ENCODE assay signal across 1 cellular context in genomic region chr16:5033256-5034166, GRCh38.
TF ChIP-seq lines count a peak whose summit lies in the region.

TSS of gene NAGPA (minus strand) at chr16:5033935. CDS start at chr16:5033914, 21 bp downstream.

TF ChIP-seq in H1, 55 proteins besides CTCF, POLR2A, EP300 and RAD21:
- TF ChIP-seq BCL11A (IDR thresholded peaks at IDR 0.05; ENCODE audit: low read depth in 2 of 2, low read length in 2 of 2) (no peak), CBX8 (IDR thresholded peaks at IDR 0.05; ENCODE audit: borderline replicate concordance, low read depth, low read length) (no peak), USF2 (IDR thresholded peaks at IDR 0.05; ENCODE audit: low read length) (peak; percentile 100), CREB1 (IDR thresholded peaks at IDR 0.05) (peak; percentile 38), SIRT6 (IDR thresholded peaks at IDR 0.05; ENCODE audit: low read length) (no peak), RXRA (IDR thresholded peaks at IDR 0.05; ENCODE audit: insufficient read depth, low read depth, low read length) (0 out of 2 replicates have a peak, but pooled peaks have one; percentile 65), BRCA1 (IDR thresholded peaks at IDR 0.05; ENCODE audit: low read depth, low read length) (no peak), SP1 (IDR thresholded peaks at IDR 0.05; ENCODE audit: low read depth, low read length) (peak; percentile 14; the same call in 1 of the 2 replicates), MAFK (IDR thresholded peaks at IDR 0.05; ENCODE audit: low read depth, low read length) (no peak), KDM1A (IDR thresholded peaks at IDR 0.05; ENCODE audit: borderline replicate concordance, low read length) (no peak), BACH1 (IDR thresholded peaks at IDR 0.05; ENCODE audit: low read length) (no peak), TCF12 (IDR thresholded peaks at IDR 0.05; ENCODE audit: low read depth, low read length) (peak; percentile 79; the same call in 1 of the 2 replicates), KDM5A (IDR thresholded peaks at IDR 0.05; ENCODE audit: low read length) (peak; percentile 100), SP2 (IDR thresholded peaks at IDR 0.05; ENCODE audit: low read length) (no peak), ASH2L (IDR thresholded peaks at IDR 0.05; ENCODE audit: low read length) (peak; percentile 60), E2F6 (IDR thresholded peaks at IDR 0.05) (no peak), NRF1 (IDR thresholded peaks at IDR 0.05; ENCODE audit: low read depth, low read length) (no peak), CHD2 (IDR thresholded peaks at IDR 0.05; ENCODE audit: low read length) (no peak), SUZ12 (IDR thresholded peaks at IDR 0.05; ENCODE audit: low read length) (no peak), KDM4A (IDR thresholded peaks at IDR 0.05; ENCODE audit: low read depth, low read length, severe bottlenecking) (peak; percentile 88), SAP30 (IDR thresholded peaks at IDR 0.05; ENCODE audit: insufficient read depth, insufficient replicate concordance, low read length) (peak; percentile 61), TEAD4 (IDR thresholded peaks at IDR 0.05; ENCODE audit: low read depth, low read length) (no peak), ZNF274 (IDR thresholded peaks at IDR 0.05; ENCODE audit: borderline replicate concordance, extremely low read depth, low read length) (no peak), RBBP5 (IDR thresholded peaks at IDR 0.05; ENCODE audit: borderline replicate concordance, low read depth, low read length) (peak; percentile 63; the same call in 1 of the 2 replicates), CHD7 (IDR thresholded peaks at IDR 0.05; ENCODE audit: insufficient replicate concordance, low read length) (no peak), GTF2F1 (IDR thresholded peaks at IDR 0.05; ENCODE audit: borderline replicate concordance, low read depth, low read length) (no peak; the same call in 1 of the 2 replicates), PHF8 (conservative IDR thresholded peaks at IDR 0.05; ENCODE audit: low read depth, low read length) (peak; percentile 72), RFX5 (IDR thresholded peaks at IDR 0.05; ENCODE audit: borderline replicate concordance, low read depth, low read length) (no peak), TBP (IDR thresholded peaks at IDR 0.05; ENCODE audit: low read depth, low read length) (peak; percentile 76), HDAC6 (IDR thresholded peaks at IDR 0.05; ENCODE audit: low read depth, low read length) (no peak), EGR1 (IDR thresholded peaks at IDR 0.05; ENCODE audit: borderline replicate concordance, low read depth, low read length) (no peak), YY1 (IDR thresholded peaks at IDR 0.05; ENCODE audit: low read depth, low read length) (peak; percentile 99), FOSL1 (IDR thresholded peaks at IDR 0.05; ENCODE audit: insufficient read depth, low read depth, low read length) (peak; percentile 50; the same call in 1 of the 2 replicates), HDAC2 (IDR thresholded peaks at IDR 0.05; ENCODE audit: borderline replicate concordance in 1 of 2, low read depth in 2 of 2, low read length in 2 of 2) (peak; percentile 65 to 100; a peak in 3 of 4 replicates), EZH2 (IDR thresholded peaks at IDR 0.05; ENCODE audit: low read depth, low read length, severe bottlenecking) (peak; percentile 47), MAX (IDR thresholded peaks at IDR 0.05) (peak; percentile 66), ATF3 (IDR thresholded peaks at IDR 0.05; ENCODE audit: insufficient read depth, low read depth, low read length) (peak; percentile 99), JUN (IDR thresholded peaks at IDR 0.05; ENCODE audit: low read depth, low read length) (no peak), SIN3A (conservative IDR thresholded peaks at IDR 0.05 in 1 of 2, IDR thresholded peaks at IDR 0.05 in 1 of 2; ENCODE audit: low read depth in 1 of 2, low read length in 2 of 2) (peak; percentile 99), NANOG (IDR thresholded peaks at IDR 0.05; ENCODE audit: insufficient read depth, low read depth, low read length, poor library complexity, severe bottlenecking) (peak; percentile 79), CBX5 (IDR thresholded peaks at IDR 0.05; ENCODE audit: low read depth, low read length) (no peak), CTBP2 (IDR thresholded peaks at IDR 0.05; ENCODE audit: borderline replicate concordance, insufficient read depth, insufficient read length, low read length) (no peak), RNF2 (IDR thresholded peaks at IDR 0.05; ENCODE audit: borderline replicate concordance, low read depth, low read length, missing control alignments, poor library complexity, severe bottlenecking) (no peak), GABPA (IDR thresholded peaks at IDR 0.05; ENCODE audit: borderline replicate concordance, insufficient read depth, low read length) (0 out of 2 replicates have a peak, but pooled peaks have one; percentile 24), TAF1 (IDR thresholded peaks at IDR 0.05; ENCODE audit: low read depth, low read length) (peak; percentile 96), SIX5 (IDR thresholded peaks at IDR 0.05; ENCODE audit: low read depth, low read length) (peak; percentile 44), CEBPB (IDR thresholded peaks at IDR 0.05; ENCODE audit: low read depth, low read length) (no peak), ATF2 (IDR thresholded peaks at IDR 0.05; ENCODE audit: low read length) (no peak), SRF (IDR thresholded peaks at IDR 0.05; ENCODE audit: low read depth, low read length) (0 out of 2 replicates have a peak, but pooled peaks have one; percentile 19), POU5F1 (IDR thresholded peaks at IDR 0.05; ENCODE audit: low read depth, low read length) (0 out of 2 replicates have a peak, but pooled peaks have one; percentile 19), POLR2AphosphoS5 (IDR thresholded peaks at IDR 0.05; ENCODE audit: low read depth, low read length) (peak; percentile 54; the same call in 1 of the 2 replicates), TAF7 (optimal IDR thresholded peaks at IDR 0.05; ENCODE audit: borderline replicate concordance, low read depth, low read length) (peak; percentile 84), CHD1 (IDR thresholded peaks at IDR 0.05; ENCODE audit: low read depth, low read length) (no peak), SP4 (IDR thresholded peaks at IDR 0.05; ENCODE audit: low read length) (peak; percentile 99), JUND (IDR thresholded peaks at IDR 0.05; ENCODE audit: low read length) (no peak)
TF ChIP-seq in H1: peak in this region for 28.
